Comparison of ENCODE assay signal across 16 cellular contexts in genomic region chr16:57890752-57891111, GRCh38.
DNase-seq lines count a peak whose midpoint lies in the region; ATAC-seq and TF ChIP-seq lines count a peak whose summit lies in the region.
"Had no signal": no experiment of that assay in that cellular context is flagged by ENCODE, and none has a peak within 500 bp of the region (broad histone marks: within the 10 kb centered on the region; RNA-seq: fewer than 3 reads in every experiment).

No MANE protein-coding gene starts in this region.

- TF ChIP-seq POLR2A in thyroid gland (IDR thresholded peaks at IDR 0.05): no peak

- H2BK120ac ChIP-seq in mesendoderm (ENCODE audit: low read depth, low read length): no peak overlapping the region

- no peaks in the 10 kb centered on the region for H3K9me3 ChIP-seq in thyroid gland

- no peak overlapping the region for H2BK5ac ChIP-seq in mesendoderm (ENCODE audit: low read length)

- no peak overlapping the region for H3K9ac ChIP-seq in mesendoderm (ENCODE audit: low read length)

- no peaks in the 10 kb centered on the region for H3K27me3 ChIP-seq in mesendoderm (ENCODE audit: insufficient read depth, low read length, poor library complexity)
- H3K27me3 ChIP-seq in thyroid gland: no peaks in the 10 kb centered on the region

- no peak overlapping the region for H4K8ac ChIP-seq in mesendoderm (ENCODE audit: low read depth, low read length)

- peaks cover 58% of the 10 kb centered on the region for H3K4me1 Mint-ChIP-seq in HFFc6 (ENCODE audit: low read depth)
- H3K4me1 Mint-ChIP-seq in effector memory CD8-positive, alpha-beta T cell (ENCODE audit: low read depth in 2 of 2): peaks cover 6 to 16% of the 10 kb centered on the region in 2 donors

- no peak overlapping the region for H3K4me2 ChIP-seq in mesendoderm (ENCODE audit: low read length)

- H3K18ac ChIP-seq in mesendoderm (ENCODE audit: low read length): no peak overlapping the region

- H3K27ac Mint-ChIP-seq in HFFc6: peak overlapping the region; percentile 48; the same call in 1 of the 2 replicates
- H3K27ac Mint-ChIP-seq in effector memory CD8-positive, alpha-beta T cell: peak overlapping the region; percentile 73 to 90

- H3K4ac ChIP-seq in mesendoderm (ENCODE audit: low read depth, low read length): no peak overlapping the region

- no peak overlapping the region for H3K23ac ChIP-seq in mesendoderm (ENCODE audit: low read length)

- intact Hi-C loops in thyroid gland (cut with DNase I): no loop called here

- DNase-seq in HFFc6 (no peak), mesendoderm (no peak), thyroid gland (no peak), NCI-H146 treated with DMSO at 0.1 percent for 48 hours (lab: John Stamatoyannopoulos, UW; ENCODE audit: unreplicated experiment) (no peak)
- DNase-seq in effector memory CD8-positive, alpha-beta T cell: no peak
- DNase-seq in activated CD8-positive, alpha-beta memory T cell treated with anti-CD3 and anti-CD28 coated beads, Interleukin-2, amount 50 U/mL, for 48 hours: no peak
- DNase-seq: CD8-positive, alpha-beta memory T cell; DND-41; GDM1; GOT3; Karpas-422; MM.1S; NCI-H1105; NCI-H187; PC-3 had no signal

- no peaks in the 10 kb centered on the region for H3K79me2 ChIP-seq in mesendoderm (ENCODE audit: control insufficient read depth, insufficient read depth, low read length)

- no peaks in the 10 kb centered on the region for H3K79me1 ChIP-seq in mesendoderm (ENCODE audit: low read length)

- no peak overlapping the region for H3K56ac ChIP-seq in mesendoderm (ENCODE audit: low read length)

- H3K4me1 ChIP-seq in mesendoderm (ENCODE audit: control insufficient read depth, low read depth, low read length) (peaks cover 5% of the 10 kb centered on the region), thyroid gland (peaks cover 19 to 47% of the 10 kb centered on the region in 2 donors)

- H3K36me3 Mint-ChIP-seq in HFFc6 (ENCODE audit: low read depth): no peaks in the 10 kb centered on the region; the same call in 1 of the 2 replicates
- H3K36me3 Mint-ChIP-seq in effector memory CD8-positive, alpha-beta T cell (ENCODE audit: insufficient read depth): no peaks in the 10 kb centered on the region

- peak overlapping the region; percentile 28 for H2AK5ac ChIP-seq in mesendoderm (ENCODE audit: low read length)

- no peak overlapping the region for H4K5ac ChIP-seq in mesendoderm (ENCODE audit: low read length)

- peaks cover 7% of the 10 kb centered on the region; the same call in 1 of the 2 replicates for H3K27me3 Mint-ChIP-seq in HFFc6 (ENCODE audit: insufficient read depth)
- H3K27me3 Mint-ChIP-seq in effector memory CD8-positive, alpha-beta T cell: peaks cover 11 to 46% of the 10 kb centered on the region in 2 donors

- H3K4me3 Mint-ChIP-seq in HFFc6: no peak overlapping the region
- peak overlapping the region in 1 of 2 donors; percentile 27 for H3K4me3 Mint-ChIP-seq in effector memory CD8-positive, alpha-beta T cell
- H3K4me3 Mint-ChIP-seq: CD8-positive, alpha-beta memory T cell had no signal

- H3K27ac ChIP-seq in mesendoderm (ENCODE audit: low read depth, low read length) (no peak overlapping the region), thyroid gland (peak overlapping the region; percentile 32 to 64 (median 64))

- H3K36me3 ChIP-seq in mesendoderm (ENCODE audit: control insufficient read depth, insufficient read depth, low read length) (no peaks in the 10 kb centered on the region), thyroid gland (no peaks in the 10 kb centered on the region)

- H3K9me3 Mint-ChIP-seq in HFFc6: no peaks in the 10 kb centered on the region
- no peaks in the 10 kb centered on the region for H3K9me3 Mint-ChIP-seq in effector memory CD8-positive, alpha-beta T cell
- H3K9me3 Mint-ChIP-seq: CD8-positive, alpha-beta memory T cell had no signal

- no CpG with 5 or more reads among the region's 3 CpGs for WGBS in mesendoderm (ENCODE audit: extremely low coverage, insufficient coverage, low lambda C conversion rate)
- 75 to 86% methylated on average over 3 of the region's 3 CpGs for WGBS in thyroid gland, 2 donors

- no peak for TF ChIP-seq CTCF in HFFc6 (IDR thresholded peaks at IDR 0.05)
- TF ChIP-seq CTCF in thyroid gland (IDR thresholded peaks at IDR 0.05): no peak

- H3K4me3 ChIP-seq in mesendoderm (ENCODE audit: low read length) (no peak overlapping the region), thyroid gland (replicated peaks in 1 of 3) (no peak overlapping the region)

- H2BK15ac ChIP-seq in mesendoderm (replicated peaks; ENCODE audit: low read depth): no peak overlapping the region

- ATAC-seq in effector memory CD8-positive, alpha-beta T cell (replicated peaks): no peak
- no peak for ATAC-seq in HG02763 (IDR thresholded peaks at IDR 0.05; ENCODE audit: unreplicated experiment)
- ATAC-seq: PC-3 had no signal
